8 cellular contexts compared by ENCODE assay signal in the genomic region with DNA sequence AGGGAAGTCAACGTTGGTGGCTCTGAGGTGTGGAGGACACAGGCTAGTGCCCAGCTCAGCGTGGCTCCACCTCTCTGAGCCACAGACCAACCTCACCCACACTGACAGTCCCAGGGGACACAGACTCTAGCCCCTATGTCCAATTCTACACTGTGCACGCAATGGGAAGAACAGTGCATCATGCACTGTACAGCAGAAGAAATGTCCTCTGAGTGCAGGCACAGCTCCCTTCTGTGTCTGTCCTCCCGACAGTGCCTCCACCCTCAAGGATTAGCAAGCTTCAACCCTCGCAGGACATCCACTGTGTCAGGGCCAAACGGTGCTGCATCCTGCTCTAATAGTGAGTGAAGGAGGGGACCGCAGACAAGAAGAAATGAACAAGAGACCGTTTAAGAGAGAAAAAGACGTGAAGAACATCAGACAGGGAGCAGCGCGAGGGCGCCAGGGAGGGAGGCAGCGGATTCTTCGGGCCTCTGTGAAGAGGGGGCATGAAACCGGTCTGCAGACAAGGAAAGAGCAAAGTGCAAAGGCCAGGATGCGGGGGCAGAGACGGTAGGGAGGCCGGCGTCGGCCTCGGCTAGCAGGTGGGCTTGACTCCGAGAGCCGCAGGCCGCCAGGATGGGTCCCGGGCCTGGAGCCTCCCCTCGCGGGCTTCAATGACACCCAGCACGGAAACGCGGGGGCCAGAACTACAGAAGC. TPM values are rescaled to one million over a fixed set of nuclear protein-coding genes. Genes with fewer than 3 reads are reported as not detected.
DNase-seq lines count a peak whose midpoint lies in the region; ATAC-seq and TF ChIP-seq lines count a peak whose summit lies in the region.

No MANE protein-coding gene starts in this region.

- H3K27ac ChIP-seq in thoracic aorta, result peak overlapping the region; percentile 79 to 81

- intact Hi-C loops in Right ventricle myocardium inferior (cut with DNase I), result loop anchor here (2.0 kb wide), 2 partner anchors 17 to 53 kb away; a partner anchor contains a TSS
- intact Hi-C loops in left cardiac atrium (cut with DNase I), result no loop called here
- intact Hi-C loops in left colon (cut with DNase I, micrococcal nuclease), result no loop called here

- H3K4me1 ChIP-seq in thoracic aorta (ENCODE audit: control insufficient read depth in 1 of 2, low read depth in 2 of 2), result peaks cover 13 to 17% of the 10 kb centered on the region in 2 donors

- peak overlapping the region; percentile 92 for H3K4me3 Mint-ChIP-seq in activated naive CD8-positive, alpha-beta T cell treated with anti-CD3 and anti-CD28 coated beads, Interleukin-2, amount 50 U/mL, for 24 hours

- no peaks in the 10 kb centered on the region for H3K9me3 Mint-ChIP-seq in activated naive CD8-positive, alpha-beta T cell treated with anti-CD3 and anti-CD28 coated beads, Interleukin-2, amount 50 U/mL, for 24 hours

- H3K9me3 ChIP-seq in thoracic aorta, result no peaks in the 10 kb centered on the region

- DNase-seq in Right ventricle myocardium inferior (ENCODE audit: missing footprints) (peak; percentile 35), left cardiac atrium (no peak), left colon (no peak), thoracic aorta (ENCODE audit: low spot score) (no peak), UCSD-AML1 (lab: John Stamatoyannopoulos, UW; ENCODE audit: unreplicated experiment) (no peak), NCI-H345 (lab: John Stamatoyannopoulos, UW) (no peak)
- DNase-seq in activated naive CD8-positive, alpha-beta T cell treated with anti-CD3 and anti-CD28 coated beads, Interleukin-2, amount 50 U/mL, for 24 hours, result no peak
- no peak for DNase-seq in effector CD8-positive, alpha-beta T cell (lab: John Stamatoyannopoulos, UW)

- no peak for TF ChIP-seq CTCF in thoracic aorta (IDR thresholded peaks at IDR 0.05)

- no peaks in the 10 kb centered on the region for H3K27me3 ChIP-seq in thoracic aorta (replicated peaks; ENCODE audit: insufficient read depth)

- ATAC-seq in Right ventricle myocardium inferior (no peak), left cardiac atrium (no peak), left colon (peak; percentile 43), thoracic aorta (ENCODE audit: insufficient number of reproducible peaks, low FRiP score, low read depth) (peak; percentile 3)
- no peak for ATAC-seq in activated naive CD8-positive, alpha-beta T cell treated with anti-CD3 and anti-CD28 coated beads, Interleukin-2, amount 50 U/mL, for 24 hours

- H3K36me3 Mint-ChIP-seq in activated naive CD8-positive, alpha-beta T cell treated with anti-CD3 and anti-CD28 coated beads, Interleukin-2, amount 50 U/mL, for 24 hours (ENCODE audit: low read depth), result no peaks in the 10 kb centered on the region

- no peaks in the 10 kb centered on the region for H3K27me3 Mint-ChIP-seq in activated naive CD8-positive, alpha-beta T cell treated with anti-CD3 and anti-CD28 coated beads, Interleukin-2, amount 50 U/mL, for 24 hours

- peaks cover 27% of the 10 kb centered on the region for H3K4me1 Mint-ChIP-seq in activated naive CD8-positive, alpha-beta T cell treated with anti-CD3 and anti-CD28 coated beads, Interleukin-2, amount 50 U/mL, for 24 hours

- H3K4me3 ChIP-seq in thoracic aorta, result peak overlapping the region; percentile 83

- peak overlapping the region; percentile 96 for H3K27ac Mint-ChIP-seq in activated naive CD8-positive, alpha-beta T cell treated with anti-CD3 and anti-CD28 coated beads, Interleukin-2, amount 50 U/mL, for 24 hours

- no peaks in the 10 kb centered on the region for H3K36me3 ChIP-seq in thoracic aorta

RNA-seq across cellular contexts. Expression of a gene that starts 0.6 kb away (rescaled TPM):
- total RNA-seq in Right ventricle myocardium inferior (0.22 TPM), left cardiac atrium (under 1 TPM; 0.44 to 0.53 TPM), left colon (1 to 10 TPM; 2.4 to 2.5 TPM), thoracic aorta (1 to 10 TPM; 1.6 to 3.9 TPM)

RNA-seq across cellular contexts. Expression of a gene that starts 6.9 kb away (rescaled TPM):
- total RNA-seq in Right ventricle myocardium inferior (551 TPM), left cardiac atrium (100 to 1,000 TPM; 572 to 598 TPM), left colon (100 to 1,000 TPM; 600 to 683 TPM), thoracic aorta (100 to 1,000 TPM; 747 to 789 TPM)

RNA-seq across cellular contexts. Expression of a gene that starts 15.3 kb away (rescaled TPM):
- total RNA-seq in Right ventricle myocardium inferior, result not detected
- total RNA-seq in left cardiac atrium, result not detected
- total RNA-seq in left colon, result not detected
- not detected for total RNA-seq in thoracic aorta

RNA-seq across cellular contexts. Expression of a gene that starts 17.6 kb away (rescaled TPM):
- 0.19 TPM for total RNA-seq in Right ventricle myocardium inferior
- total RNA-seq in left cardiac atrium, result under 1 TPM; 0.37 to 0.41 TPM
- 1 to 10 TPM in 1 of 2 donors, under 1 TPM in 1; 0.73 to 1.6 TPM for total RNA-seq in left colon
- total RNA-seq in thoracic aorta, result 1 to 10 TPM in 1 of 2 donors, not detected in 1; 2.3 TPM

RNA-seq across cellular contexts. Expression of a gene that starts 26.9 kb away (rescaled TPM):
- 3.9 TPM for total RNA-seq in Right ventricle myocardium inferior
- total RNA-seq in left cardiac atrium, result 10 to 100 TPM; 18.3 to 18.9 TPM
- total RNA-seq in left colon, result 1 to 10 TPM; 2.1 to 2.5 TPM
- 10 to 100 TPM in 1 of 2 donors, 1 to 10 TPM in 1; 1.9 to 10.0 TPM for total RNA-seq in thoracic aorta

Comparison
In these comparisons a context has a peak if more than half of its experiments do, and no peak if none do; other contexts are left out.
1. ATAC-seq: peak in left colon (single experiment) and thoracic aorta (single experiment); none in Right ventricle myocardium inferior (single experiment), left cardiac atrium (0 of 2) and activated naive CD8-positive, alpha-beta T cell treated with anti-CD3 and anti-CD28 coated beads, Interleukin-2, amount 50 U/mL, for 24 hours (single experiment).